ENCODE assay signal across 2 cellular contexts in genomic region chr1:113370868-113371267, GRCh38.
TF ChIP-seq lines count a peak whose summit lies in the region.

No MANE protein-coding gene starts in this region.

TF ChIP-seq in HepG2, 621 proteins besides CTCF, POLR2A, EP300 and RAD21:
- TF ChIP-seq CHD4 (IDR thresholded peaks at IDR 0.05; ENCODE audit: borderline replicate concordance, low read length) (peak; percentile 91; the same call in 1 of the 2 replicates), ZBTB7B (CRISPR knock-in tag; IDR thresholded peaks at IDR 0.05) (no peak), PTBP1 (IDR thresholded peaks at IDR 0.05; ENCODE audit: low read depth, low read length, poor library complexity, severe bottlenecking) (no peak), ZNF224 (CRISPR knock-in tag; IDR thresholded peaks at IDR 0.05) (no peak), HOXA7 (CRISPR knock-in tag; IDR thresholded peaks at IDR 0.05) (no peak), ZNF670 (CRISPR knock-in tag; IDR thresholded peaks at IDR 0.05; ENCODE audit: borderline replicate concordance) (no peak), HIVEP1 (CRISPR knock-in tag; IDR thresholded peaks at IDR 0.05) (no peak), ZNF629 (CRISPR knock-in tag; conservative IDR thresholded peaks at IDR 0.05) (peak; percentile 89), NCOR1 (IDR thresholded peaks at IDR 0.05; ENCODE audit: borderline replicate concordance, low read length) (no peak), IRX3 (CRISPR knock-in tag; IDR thresholded peaks at IDR 0.05; ENCODE audit: borderline replicate concordance, low read depth) (no peak), PRDM15 (CRISPR knock-in tag; IDR thresholded peaks at IDR 0.05) (no peak), ZNF777 (CRISPR knock-in tag; IDR thresholded peaks at IDR 0.05) (no peak), ZMYM3 (CRISPR knock-in tag; IDR thresholded peaks at IDR 0.05) (0 out of 2 replicates have a peak, but pooled peaks have one; percentile 13), ZNF460 (CRISPR knock-in tag; IDR thresholded peaks at IDR 0.05; ENCODE audit: borderline replicate concordance) (no peak)

TF ChIP-seq in K562, 482 proteins besides CTCF, POLR2A, EP300 and RAD21:
- TF ChIP-seq KDM1A (IDR thresholded peaks at IDR 0.05) (0 out of 4 replicates have a peak, but pooled peaks of 1 of the 2 experiments have one; percentile 17), RFX5 (IDR thresholded peaks at IDR 0.05; ENCODE audit: low read depth, low read length) (no peak), RBM25 (IDR thresholded peaks at IDR 0.05; ENCODE audit: low read depth, low read length, severe bottlenecking) (peak; percentile 83), CHD4 (IDR thresholded peaks at IDR 0.05; ENCODE audit: insufficient read depth, insufficient replicate concordance, low read depth, low read length, poor library complexity, severe bottlenecking) (peak; percentile 51), BCOR (IDR thresholded peaks at IDR 0.05) (peak; percentile 67; the same call in 1 of the 2 replicates), ADNP (tag; IDR thresholded peaks at IDR 0.05) (peak; percentile 78)
- TF ChIP-seq, protein P1, sequence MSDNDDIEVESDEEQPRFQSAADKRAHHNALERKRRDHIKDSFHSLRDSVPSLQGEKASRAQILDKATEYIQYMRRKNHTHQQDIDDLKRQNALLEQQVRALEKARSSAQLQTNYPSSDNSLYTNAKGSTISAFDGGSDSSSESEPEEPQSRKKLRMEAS (CRISPR knock-in tag; IDR thresholded peaks at IDR 0.05): no peak
- TF ChIP-seq, protein P2, sequence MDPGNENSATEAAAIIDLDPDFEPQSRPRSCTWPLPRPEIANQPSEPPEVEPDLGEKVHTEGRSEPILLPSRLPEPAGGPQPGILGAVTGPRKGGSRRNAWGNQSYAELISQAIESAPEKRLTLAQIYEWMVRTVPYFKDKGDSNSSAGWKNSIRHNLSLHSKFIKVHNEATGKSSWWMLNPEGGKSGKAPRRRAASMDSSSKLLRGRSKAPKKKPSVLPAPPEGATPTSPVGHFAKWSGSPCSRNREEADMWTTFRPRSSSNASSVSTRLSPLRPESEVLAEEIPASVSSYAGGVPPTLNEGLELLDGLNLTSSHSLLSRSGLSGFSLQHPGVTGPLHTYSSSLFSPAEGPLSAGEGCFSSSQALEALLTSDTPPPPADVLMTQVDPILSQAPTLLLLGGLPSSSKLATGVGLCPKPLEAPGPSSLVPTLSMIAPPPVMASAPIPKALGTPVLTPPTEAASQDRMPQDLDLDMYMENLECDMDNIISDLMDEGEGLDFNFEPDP (CRISPR knock-in tag; IDR thresholded peaks at IDR 0.05): no peak
